Comparison of ENCODE assay signal across 8 cellular contexts in the genomic region with DNA sequence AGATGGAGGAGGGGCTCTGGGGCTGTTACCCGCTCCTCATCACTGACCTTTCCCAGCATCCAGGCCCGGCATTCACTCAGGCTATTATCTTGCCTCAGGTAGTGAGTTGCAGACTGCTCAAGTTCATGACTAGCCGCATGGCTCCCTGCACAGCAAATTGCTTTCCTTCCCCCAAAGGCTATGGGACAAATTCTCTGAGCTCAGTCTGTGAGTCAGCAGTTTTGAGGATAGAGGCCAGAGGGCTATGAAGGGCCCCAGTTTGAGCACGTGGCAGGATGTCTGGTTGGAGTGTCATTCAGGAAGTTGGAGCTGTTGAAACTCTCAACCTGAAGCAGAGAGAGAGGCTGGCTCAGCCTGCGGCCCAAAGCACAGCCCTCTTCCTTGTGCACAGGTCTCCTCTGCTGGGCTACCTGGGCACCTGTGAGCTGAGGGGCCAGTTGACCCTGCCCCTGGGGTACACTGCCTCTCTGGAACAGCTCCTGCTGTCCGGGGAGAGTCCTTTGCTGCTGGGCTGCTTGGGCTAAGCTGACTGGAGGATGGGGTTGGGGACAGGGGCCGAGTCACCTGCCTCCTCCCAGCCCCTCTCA. TPM values are rescaled to one million over a fixed set of nuclear protein-coding genes. Genes with fewer than 3 reads are reported as not detected.
A peak's percentile ranks its signal among the peaks of the same experiment; 100 is the strongest.
DNase-seq lines count a peak whose midpoint lies in the region; ATAC-seq and TF ChIP-seq lines count a peak whose summit lies in the region.

No MANE protein-coding gene starts in this region.

- POLR2A ChIA-PET in WTC11 (lab: Charles Lee) = interaction anchor here (0.6 to 1.1 kb wide), 2 partner anchors 101 to 161 kb away, joined by 3 read pairs; a partner anchor contains a TSS

- intact Hi-C loops in CD14-positive monocyte (cut with micrococcal nuclease) = loop anchor here in 1 of 2 donors (5.0 kb wide), 1 partner anchor 103 kb away; a partner anchor contains a TSS

- peaks cover 37 to 49% of the 10 kb centered on the region in 2 donors for H3K36me3 Mint-ChIP-seq in CD14-positive monocyte
- H3K36me3 Mint-ChIP-seq in WTC11 = peaks cover 30% of the 10 kb centered on the region

- CTCF ChIA-PET in WTC11 (lab: Charles Lee) = interaction anchor here (1.4 to 1.9 kb wide), 2 partner anchors 12 to 23 kb away, joined by 4 to 6 read pairs; no protein-coding TSS in a partner anchor

- peaks cover 0 to 3% (median 0%) of the 10 kb centered on the region in 3 donors for H3K27me3 Mint-ChIP-seq in CD14-positive monocyte (ENCODE audit: low read depth in 3 of 3)
- H3K27me3 Mint-ChIP-seq in WTC11 (ENCODE audit: low read depth) = no peaks in the 10 kb centered on the region

- peak overlapping the region; percentile 85 to 94 (median 91) for H3K27ac Mint-ChIP-seq in CD14-positive monocyte
- H3K27ac Mint-ChIP-seq in WTC11 = no peak overlapping the region

- TF ChIP-seq CTCF in CD14-positive monocyte (IDR thresholded peaks at IDR 0.05) (no peak), WTC11 (IDR thresholded peaks at IDR 0.05) (no peak)

- peaks cover 44% of the 10 kb centered on the region for H3K4me1 Mint-ChIP-seq in CD14-positive monocyte
- H3K4me1 Mint-ChIP-seq in WTC11 = no peaks in the 10 kb centered on the region

- H3K4me3 Mint-ChIP-seq in CD14-positive monocyte (peak overlapping the region in 1 of 2 donors; percentile 37), WTC11 (no peak overlapping the region)

- peak; percentile 91 for DNase-seq in CD14-positive monocyte (ENCODE audit: low spot score)
- DNase-seq in HPDE6-E6E7 (ENCODE audit: extremely low spot score) = peak; percentile 78
- DNase-seq in WTC11 (ENCODE audit: low spot score) = no peak
- peak; percentile 60 for DNase-seq in globus pallidus (ENCODE audit: low spot score)
- peak; percentile 97 for DNase-seq in renal cortical epithelial cell (ENCODE audit: low read depth)
- no peak for DNase-seq in iPS-NIHi11 (ENCODE audit: low spot score)
- DNase-seq in NCI-H2196 (lab: John Stamatoyannopoulos, UW; ENCODE audit: unreplicated experiment) = no peak

- peaks cover 0 to 6% (median 1%) of the 10 kb centered on the region in 7 donors for H3K9me3 Mint-ChIP-seq in CD14-positive monocyte
- H3K9me3 Mint-ChIP-seq in WTC11 = no peaks in the 10 kb centered on the region

- peak; percentile 61 for ATAC-seq in GM19328 (IDR thresholded peaks at IDR 0.05; ENCODE audit: unreplicated experiment)
- no peak; the same call in 1 of the 2 replicates for ATAC-seq in WTC11

TF ChIP-seq in WTC11, 78 proteins besides CTCF, POLR2A, EP300 and RAD21:
- TF ChIP-seq SMAD4 (CRISPR knock-in tag; IDR thresholded peaks at IDR 0.05) (no peak), GABPB1 (CRISPR knock-in tag; IDR thresholded peaks at IDR 0.05) (peak; percentile 33; the same call in 1 of the 2 replicates)
TF ChIP-seq in WTC11: peak in this region for 1.

RNA-seq across cellular contexts. Expression of a gene that starts 7.9 kb away (rescaled TPM):
- polyA plus RNA-seq in CD14-positive monocyte = 10 to 100 TPM; 24.0 to 25.4 TPM
- total RNA-seq in WTC11 (2021) (21.7 to 23.7 TPM (median 22.8 TPM) in 3 replicates), renal cortical epithelial cell (21.4 and 44.9 TPM in 2 replicates)

Comparison
In these comparisons a context has a peak if more than half of its experiments do, and no peak if none do; other contexts are left out.
1. DNase-seq: peak in CD14-positive monocyte (single experiment), HPDE6-E6E7 (single experiment), globus pallidus (single experiment) and renal cortical epithelial cell (single experiment); none in WTC11 (single experiment), iPS-NIHi11 (single experiment) and NCI-H2196 (single experiment).